8 cellular contexts compared by ENCODE assay signal in genomic region chr4:52659722-52660261, GRCh38. TPM values are rescaled to one million over a fixed set of nuclear protein-coding genes. Genes with fewer than 3 reads are reported as not detected.
DNase-seq lines count a peak whose midpoint lies in the region; ATAC-seq and TF ChIP-seq lines count a peak whose summit lies in the region.

No MANE protein-coding gene starts in this region.

- in situ Hi-C loops in astrocyte of the cerebellum (cut with HindIII; ENCODE audit: low sequenced_read_pairs), result no loop called here

- no peak overlapping the region for H3K27ac ChIP-seq in OCI-LY7 (ENCODE audit: low read depth, low read length, poor library complexity, severe bottlenecking)
- H3K27ac ChIP-seq in right atrium auricular region, result peak overlapping the region; percentile 93 to 100
- H3K27ac ChIP-seq in parathyroid adenoma, result peak overlapping the region; percentile 60

- DNase-seq in NCI-H345 (lab: John Stamatoyannopoulos, UW) (peak; percentile 30), NCI-H345 treated with DMSO at 0.1 percent for 48 hours (lab: John Stamatoyannopoulos, UW; ENCODE audit: unreplicated experiment) (no peak), OCI-LY7 (ENCODE audit: low spot score) (peak; percentile 26), astrocyte of the cerebellum (ENCODE audit: low read depth) (no peak), right atrium auricular region (ENCODE audit: low spot score) (peak; percentile 73), SKM-1 treated with dmso at 0.1 percent for 144 hours (lab: John Stamatoyannopoulos, UW; ENCODE audit: unreplicated experiment) (no peak)

- POLR2A ChIA-PET in OCI-LY7 (lab: Charles Lee), result interaction anchor here (2.6 kb wide), 1 partner anchor 53 kb away, joined by 19 read pairs; no protein-coding TSS in a partner anchor

- H3K4me3 ChIP-seq in OCI-LY7 (ENCODE audit: low read depth, low read length, poor library complexity, severe bottlenecking), result peak overlapping the region; percentile 92
- H3K4me3 ChIP-seq in astrocyte of the cerebellum (ENCODE audit: low read depth, low read length), result peak overlapping the region; percentile 73
- peak overlapping the region; percentile 68 to 90 for H3K4me3 ChIP-seq in right atrium auricular region
- H3K4me3 ChIP-seq in parathyroid adenoma (ENCODE audit: low read depth, low read length), result peak overlapping the region; percentile 63

- peak overlapping the region; percentile 19 for H3K9ac ChIP-seq in parathyroid adenoma

- peaks cover 22% of the 10 kb centered on the region for H3K36me3 ChIP-seq in OCI-LY7 (ENCODE audit: insufficient read depth, low read length)
- no peaks in the 10 kb centered on the region for H3K36me3 ChIP-seq in right atrium auricular region
- no peaks in the 10 kb centered on the region for H3K36me3 ChIP-seq in parathyroid adenoma (ENCODE audit: control insufficient read depth, insufficient read depth, low read length)

- peaks cover 6% of the 10 kb centered on the region; the same call in 1 of the 2 replicates for H3K79me2 ChIP-seq in OCI-LY7 (ENCODE audit: insufficient read depth, low read depth, low read length)
- no peaks in the 10 kb centered on the region for H3K79me2 ChIP-seq in parathyroid adenoma

- H4K20me1 ChIP-seq in OCI-LY7 (ENCODE audit: insufficient read depth, low read length), result no peaks in the 10 kb centered on the region

- peaks cover 21% of the 10 kb centered on the region for H3K4me1 ChIP-seq in OCI-LY7 (ENCODE audit: insufficient read depth, low read length, poor library complexity, severe bottlenecking)
- H3K4me1 ChIP-seq in right atrium auricular region, result peaks cover 0 to 64% of the 10 kb centered on the region in 2 donors
- no peaks in the 10 kb centered on the region for H3K4me1 ChIP-seq in parathyroid adenoma

- H3K4me2 ChIP-seq in OCI-LY7 (ENCODE audit: low read length), result peak overlapping the region; percentile 83
- peak overlapping the region; percentile 60 for H3K4me2 ChIP-seq in parathyroid adenoma (ENCODE audit: low read length)

- BruUV-seq in OCI-LY7 (replicated peaks; lab: Mats Ljungman, UMichigan), result no TSS peak

- H3K27me3 ChIP-seq in right atrium auricular region (no peaks in the 10 kb centered on the region), parathyroid adenoma (ENCODE audit: control insufficient read depth, insufficient read depth, low read length) (no peaks in the 10 kb centered on the region)

- TF ChIP-seq CTCF in OCI-LY7 (conservative IDR thresholded peaks at IDR 0.05; ENCODE audit: low read length) (no peak), astrocyte of the cerebellum (IDR thresholded peaks at IDR 0.05; ENCODE audit: low read depth, low read length, missing control alignments) (no peak), right atrium auricular region (IDR thresholded peaks at IDR 0.05) (no peak), parathyroid adenoma (IDR thresholded peaks at IDR 0.05) (no peak)

- no peaks in the 10 kb centered on the region for H3K9me2 ChIP-seq in OCI-LY7 (ENCODE audit: insufficient read depth, low read length)

- intact Hi-C loops in OCI-LY7 (cut with micrococcal nuclease; ENCODE audit: unreplicated experiment), result loop anchor here (1.0 to 2.0 kb wide), 2 partner anchors 53 to 63 kb away; no protein-coding TSS in a partner anchor

- H2AFZ ChIP-seq in OCI-LY7 (ENCODE audit: low read length), result peak overlapping the region; percentile 95
- peak overlapping the region; percentile 91 for H2AFZ ChIP-seq in parathyroid adenoma

- CTCF ChIA-PET in OCI-LY7 (lab: Charles Lee; ENCODE audit: unreplicated experiment), result no interaction called here

- peak; percentile 32 for ATAC-seq in HG02759 (IDR thresholded peaks at IDR 0.05; ENCODE audit: unreplicated experiment)

- H3K9me3 ChIP-seq in OCI-LY7 (ENCODE audit: low read length) (peaks cover 13% of the 10 kb centered on the region; the same call in 1 of the 2 replicates), right atrium auricular region (no peaks in the 10 kb centered on the region), parathyroid adenoma (ENCODE audit: control insufficient read depth, low read length) (no peaks in the 10 kb centered on the region)

RNA-seq across cellular contexts. Expression of gene USP46, which starts 0.7 kb away (rescaled TPM):
- 5.4 and 5.8 TPM in 2 replicates for total RNA-seq in OCI-LY7 (2014; rRNA removed; shearing (Covaris generic))
- total RNA-seq in OCI-LY7 (2022) (15.5 and 15.8 TPM in 2 replicates), right atrium auricular region (10 to 100 TPM; 19.1 to 28.0 TPM)

Comparison
In these comparisons a context has a peak if more than half of its experiments do, and no peak if none do; other contexts are left out.
1. DNase-seq: peak in NCI-H345 (single experiment), OCI-LY7 (single experiment) and right atrium auricular region (single experiment); none in NCI-H345 treated with DMSO at 0.1 percent for 48 hours (single experiment), astrocyte of the cerebellum (single experiment) and SKM-1 treated with dmso at 0.1 percent for 144 hours (single experiment).
2. Peak in every context shown above with its lines, with median percentiles within 50 percentile points of each other: H3K4me3 ChIP-seq.